17 cellular contexts compared by ENCODE assay signal in the genomic region with DNA sequence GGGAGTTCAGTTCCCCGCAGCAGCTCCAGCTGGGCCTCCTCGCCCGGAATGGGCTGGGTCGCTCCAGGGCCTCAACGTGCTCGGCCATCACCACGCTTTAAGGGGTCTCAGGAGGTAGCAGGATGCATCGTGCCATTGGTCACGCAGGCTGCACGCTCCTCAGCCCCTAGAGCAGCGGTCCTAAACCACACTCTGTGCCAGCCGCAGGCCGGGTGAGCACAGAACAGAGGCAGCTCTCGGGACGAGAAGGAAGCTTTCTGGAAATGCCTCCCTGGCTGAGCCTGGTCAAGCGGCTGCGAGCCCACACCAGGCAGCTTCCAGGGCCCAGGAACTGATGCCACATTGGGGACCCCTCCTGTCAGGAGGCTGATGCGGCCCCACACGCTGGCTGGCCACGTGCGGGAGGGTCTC. TPM values are rescaled to one million over a fixed set of nuclear protein-coding genes. Genes with fewer than 3 reads are reported as not detected.
DNase-seq lines count a peak whose midpoint lies in the region; ATAC-seq and TF ChIP-seq lines count a peak whose summit lies in the region.
"Had no signal": no experiment of that assay in that cellular context is flagged by ENCODE, and none has a peak within 500 bp of the region (broad histone marks: within the 10 kb centered on the region; RNA-seq: fewer than 3 reads in every experiment).

No MANE protein-coding gene starts in this region.

- H3K27ac Mint-ChIP-seq in dendritic cell treated with granulocyte-macrophage colony-stimulating factor and Interleukin-4, amounts not matched to agents 40 ng/mL and 50 ng/mL, for 4 days: peak overlapping the region; percentile 93
- H3K27ac Mint-ChIP-seq: B cell; CD8-positive, alpha-beta memory T cell had no signal

- peaks cover 0 to 11% (median 0%) of the 10 kb centered on the region in 6 donors for H3K36me3 ChIP-seq in spleen

- no peak overlapping the region for H3K27ac ChIP-seq in right cardiac atrium (ENCODE audit: low read length)
- H3K27ac ChIP-seq in spleen: peak overlapping the region in 5 of 8 donors; percentile 11 to 77 (median 60)
- H3K27ac ChIP-seq: 22Rv1, GM23248 had no signal

- in situ Hi-C loops in GM13976 (cut with MboI; ENCODE audit: low sequenced_read_pairs, unreplicated experiment): no loop called here

- WGBS in right cardiac atrium: 83% methylated on average over 21 of the region's 21 CpGs
- WGBS in spleen, 5 donors: 88 to 94% (median 90%) methylated on average over 8 to 21 of the region's 21 CpGs

- H3K27me3 Mint-ChIP-seq in dendritic cell treated with granulocyte-macrophage colony-stimulating factor and Interleukin-4, amounts not matched to agents 40 ng/mL and 50 ng/mL, for 4 days: peaks cover 15% of the 10 kb centered on the region
- H3K27me3 Mint-ChIP-seq: B cell had no signal

- intact Hi-C loops in right cardiac atrium (cut with DNase I) (no loop called here), Right ventricle myocardium inferior (cut with DNase I) (no loop called here), spleen (cut with DNase I; ENCODE audit: low total_unique reads) (no loop called here)
- intact Hi-C loops in dendritic cell treated with granulocyte-macrophage colony-stimulating factor and Interleukin-4, amounts not matched to agents 40 ng/mL and 50 ng/mL, for 4 days (cut with micrococcal nuclease): loop anchor here (5.0 kb wide), 1 partner anchor 76 kb away; no protein-coding TSS in a partner anchor

- DNase-seq in right cardiac atrium: peak in 2 of 3 donors; percentile 46
- no peak for DNase-seq in Right ventricle myocardium inferior (ENCODE audit: missing footprints)
- peak; percentile 31 for DNase-seq in GM13976 (ENCODE audit: low spot score)
- DNase-seq in spleen: no peak
- DNase-seq in GM19238 (ENCODE audit: insufficient read length, low spot score): no peak
- DNase-seq in HK-2 (ENCODE audit: unreplicated experiment): no peak
- DNase-seq: ACHN; Caco-2; CD8-positive, alpha-beta memory T cell; DND-41; GDM1; GM23248; KBM-7 had no signal

- H3K4me3 ChIP-seq in right cardiac atrium (ENCODE audit: low read length) (no peak overlapping the region), spleen (peak overlapping the region in 1 of 8 donors; percentile 41)
- H3K4me3 ChIP-seq: GM23248 had no signal

- H3K4me1 Mint-ChIP-seq in dendritic cell treated with granulocyte-macrophage colony-stimulating factor and Interleukin-4, amounts not matched to agents 40 ng/mL and 50 ng/mL, for 4 days (ENCODE audit: low read depth): peaks cover 68% of the 10 kb centered on the region
- H3K4me1 Mint-ChIP-seq: B cell; CD8-positive, alpha-beta memory T cell had no signal

- H3K36me3 Mint-ChIP-seq in dendritic cell treated with granulocyte-macrophage colony-stimulating factor and Interleukin-4, amounts not matched to agents 40 ng/mL and 50 ng/mL, for 4 days (ENCODE audit: low read depth): peaks cover 51% of the 10 kb centered on the region

- H3K4me3 Mint-ChIP-seq in dendritic cell treated with granulocyte-macrophage colony-stimulating factor and Interleukin-4, amounts not matched to agents 40 ng/mL and 50 ng/mL, for 4 days: peak overlapping the region; percentile 79
- H3K4me3 Mint-ChIP-seq: B cell; CD8-positive, alpha-beta memory T cell had no signal

- no peaks in the 10 kb centered on the region for H3K9me3 ChIP-seq in right cardiac atrium (ENCODE audit: control insufficient read depth, low read length)
- peaks cover 0 to 6% (median 0%) of the 10 kb centered on the region in 8 donors for H3K9me3 ChIP-seq in spleen
- H3K9me3 ChIP-seq: Caco-2 had no signal

- ATAC-seq in right cardiac atrium (no peak), Right ventricle myocardium inferior (no peak), GM19452 (IDR thresholded peaks at IDR 0.05; ENCODE audit: unreplicated experiment) (no peak)

- H3K27me3 ChIP-seq in right cardiac atrium (ENCODE audit: control insufficient read depth, insufficient read depth) (no peaks in the 10 kb centered on the region), spleen (replicated peaks in 1 of 7) (no peaks in the 10 kb centered on the region)

- H3K9me3 Mint-ChIP-seq in dendritic cell treated with granulocyte-macrophage colony-stimulating factor and Interleukin-4, amounts not matched to agents 40 ng/mL and 50 ng/mL, for 4 days: peaks cover 45% of the 10 kb centered on the region
- H3K9me3 Mint-ChIP-seq: CD8-positive, alpha-beta memory T cell had no signal

- TF ChIP-seq CTCF in GM13976 (IDR thresholded peaks at IDR 0.05; ENCODE audit: borderline replicate concordance, control extremely low read depth, extremely low read depth, insufficient read depth, missing control alignments): no peak
- TF ChIP-seq CTCF in spleen (IDR thresholded peaks at IDR 0.05 in 8 of 11, conservative IDR thresholded peaks at IDR 0.05 in 3 of 11): no peak

- H3K4me1 ChIP-seq in right cardiac atrium (ENCODE audit: control insufficient read depth, insufficient read depth, low read length): peaks cover 4% of the 10 kb centered on the region
- peaks cover 0 to 11% (median 6%) of the 10 kb centered on the region in 6 donors for H3K4me1 ChIP-seq in spleen

- no peak for TF ChIP-seq POLR2A in spleen (IDR thresholded peaks at IDR 0.05)

RNA-seq across cellular contexts. Expression of gene LPCAT1, which starts 39.3 kb away (rescaled TPM):
- total RNA-seq in right cardiac atrium (10 to 100 TPM; 11.0 to 19.7 (median 15.5) TPM), Right ventricle myocardium inferior (13.4 TPM), spleen (100 to 1,000 TPM; 126 to 322 (median 223) TPM)
- polyA plus RNA-seq in right cardiac atrium (15.6 TPM), spleen (100 to 1,000 TPM in 1 of 3 donors, 10 to 100 TPM in 2; 52.2 to 123 (median 94.8) TPM)

Comparison
In these comparisons a context has a peak if more than half of its experiments do, and no peak if none do; other contexts are left out.
1. DNase-seq: peak in right cardiac atrium (2 of 3) and GM13976 (single experiment); none in Right ventricle myocardium inferior (single experiment), spleen (single experiment), GM19238 (single experiment) and HK-2 (single experiment).